In genomic region chr10:34868589-34868988, GRCh38 we compare ENCODE assay signal across 1 cellular context.
TF ChIP-seq lines count a peak whose summit lies in the region.

No MANE protein-coding gene starts in this region.

TF ChIP-seq in HepG2, 621 proteins besides CTCF, POLR2A, EP300 and RAD21:
- TF ChIP-seq TGIF2 (CRISPR knock-in tag; IDR thresholded peaks at IDR 0.05) (no peak), TCF7 (IDR thresholded peaks at IDR 0.05; ENCODE audit: low read depth) (no peak), KDM1A (CRISPR knock-in tag; IDR thresholded peaks at IDR 0.05) (no peak), ZNF441 (CRISPR knock-in tag; IDR thresholded peaks at IDR 0.05; ENCODE audit: borderline replicate concordance) (no peak), ZNF552 (CRISPR knock-in tag; IDR thresholded peaks at IDR 0.05; ENCODE audit: borderline replicate concordance) (no peak), TBX3 (IDR thresholded peaks at IDR 0.05; ENCODE audit: borderline replicate concordance) (no peak), ZMYM4 (CRISPR knock-in tag; IDR thresholded peaks at IDR 0.05) (no peak), FOXO1 (CRISPR knock-in tag; IDR thresholded peaks at IDR 0.05) (no peak), MAFK (conservative IDR thresholded peaks at IDR 0.05 in 1 of 2, IDR thresholded peaks at IDR 0.05 in 1 of 2; ENCODE audit: low read length in 2 of 2) (peak; percentile 75 to 86), MAFF (IDR thresholded peaks at IDR 0.05; ENCODE audit: low read depth, low read length) (peak; percentile 75), ZNF598 (CRISPR knock-in tag; IDR thresholded peaks at IDR 0.05; ENCODE audit: borderline replicate concordance) (no peak)
- TF ChIP-seq, protein P1, sequence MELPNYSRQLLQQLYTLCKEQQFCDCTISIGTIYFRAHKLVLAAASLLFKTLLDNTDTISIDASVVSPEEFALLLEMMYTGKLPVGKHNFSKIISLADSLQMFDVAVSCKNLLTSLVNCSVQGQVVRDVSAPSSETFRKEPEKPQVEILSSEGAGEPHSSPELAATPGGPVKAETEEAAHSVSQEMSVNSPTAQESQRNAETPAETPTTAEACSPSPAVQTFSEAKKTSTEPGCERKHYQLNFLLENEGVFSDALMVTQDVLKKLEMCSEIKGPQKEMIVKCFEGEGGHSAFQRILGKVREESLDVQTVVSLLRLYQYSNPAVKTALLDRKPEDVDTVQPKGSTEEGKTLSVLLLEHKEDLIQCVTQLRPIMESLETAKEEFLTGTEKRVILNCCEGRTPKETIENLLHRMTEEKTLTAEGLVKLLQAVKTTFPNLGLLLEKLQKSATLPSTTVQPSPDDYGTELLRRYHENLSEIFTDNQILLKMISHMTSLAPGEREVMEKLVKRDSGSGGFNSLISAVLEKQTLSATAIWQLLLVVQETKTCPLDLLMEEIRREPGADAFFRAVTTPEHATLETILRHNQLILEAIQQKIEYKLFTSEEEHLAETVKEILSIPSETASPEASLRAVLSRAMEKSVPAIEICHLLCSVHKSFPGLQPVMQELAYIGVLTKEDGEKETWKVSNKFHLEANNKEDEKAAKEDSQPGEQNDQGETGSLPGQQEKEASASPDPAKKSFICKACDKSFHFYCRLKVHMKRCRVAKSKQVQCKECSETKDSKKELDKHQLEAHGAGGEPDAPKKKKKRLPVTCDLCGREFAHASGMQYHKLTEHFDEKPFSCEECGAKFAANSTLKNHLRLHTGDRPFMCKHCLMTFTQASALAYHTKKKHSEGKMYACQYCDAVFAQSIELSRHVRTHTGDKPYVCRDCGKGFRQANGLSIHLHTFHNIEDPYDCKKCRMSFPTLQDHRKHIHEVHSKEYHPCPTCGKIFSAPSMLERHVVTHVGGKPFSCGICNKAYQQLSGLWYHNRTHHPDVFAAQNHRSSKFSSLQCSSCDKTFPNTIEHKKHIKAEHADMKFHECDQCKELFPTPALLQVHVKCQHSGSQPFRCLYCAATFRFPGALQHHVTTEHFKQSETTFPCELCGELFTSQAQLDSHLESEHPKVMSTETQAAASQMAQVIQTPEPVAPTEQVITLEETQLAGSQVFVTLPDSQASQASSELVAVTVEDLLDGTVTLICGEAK (IDR thresholded peaks at IDR 0.05): no peak
- TF ChIP-seq, protein P1 (CRISPR knock-in tag; IDR thresholded peaks at IDR 0.05): no peak
- TF ChIP-seq, protein P2, sequence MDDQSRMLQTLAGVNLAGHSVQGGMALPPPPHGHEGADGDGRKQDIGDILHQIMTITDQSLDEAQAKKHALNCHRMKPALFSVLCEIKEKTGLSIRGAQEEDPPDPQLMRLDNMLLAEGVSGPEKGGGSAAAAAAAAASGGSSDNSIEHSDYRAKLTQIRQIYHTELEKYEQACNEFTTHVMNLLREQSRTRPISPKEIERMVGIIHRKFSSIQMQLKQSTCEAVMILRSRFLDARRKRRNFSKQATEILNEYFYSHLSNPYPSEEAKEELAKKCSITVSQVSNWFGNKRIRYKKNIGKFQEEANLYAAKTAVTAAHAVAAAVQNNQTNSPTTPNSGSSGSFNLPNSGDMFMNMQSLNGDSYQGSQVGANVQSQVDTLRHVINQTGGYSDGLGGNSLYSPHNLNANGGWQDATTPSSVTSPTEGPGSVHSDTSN (CRISPR knock-in tag; IDR thresholded peaks at IDR 0.05; ENCODE audit: borderline replicate concordance): no peak
- TF ChIP-seq, protein P3, sequence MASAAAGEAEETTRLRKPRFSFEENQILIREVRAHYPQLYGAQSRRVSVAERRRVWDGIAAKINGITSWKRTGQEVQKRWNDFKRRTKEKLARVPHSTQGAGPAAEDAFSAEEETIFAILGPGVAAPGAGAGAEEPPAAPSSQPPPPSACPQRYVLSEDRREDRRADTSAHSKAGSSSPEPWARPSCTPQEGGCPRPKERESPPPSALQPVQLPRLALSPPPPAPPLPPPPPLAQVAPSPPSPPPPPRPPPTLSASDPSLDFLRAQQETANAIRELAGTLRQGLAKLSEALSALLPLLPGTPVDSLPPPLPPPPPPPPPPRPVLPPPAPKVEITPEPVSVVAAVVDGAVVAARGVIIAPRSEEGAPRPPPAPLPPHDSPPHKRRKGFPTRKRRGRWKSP (CRISPR knock-in tag; IDR thresholded peaks at IDR 0.05): no peak
